1 cellular context compared by ENCODE assay signal in genomic region chr12:89166525-89166934, GRCh38.
TF ChIP-seq lines count a peak whose summit lies in the region.

No MANE protein-coding gene starts in this region.

TF ChIP-seq in WTC11, 78 proteins besides CTCF, POLR2A, EP300 and RAD21 (continued from another document):
- no peak for TF ChIP-seq PREB (CRISPR knock-in tag; IDR thresholded peaks at IDR 0.05; ENCODE audit: borderline replicate concordance)
- TF ChIP-seq E2F5 (CRISPR knock-in tag; IDR thresholded peaks at IDR 0.05): no peak
- TF ChIP-seq CBFB (CRISPR knock-in tag; IDR thresholded peaks at IDR 0.05; ENCODE audit: low read depth): no peak
- TF ChIP-seq TP53 (CRISPR knock-in tag; IDR thresholded peaks at IDR 0.05): no peak
- TF ChIP-seq MYBL2 (CRISPR knock-in tag; IDR thresholded peaks at IDR 0.05): no peak
- TF ChIP-seq OVOL2 (CRISPR knock-in tag; IDR thresholded peaks at IDR 0.05; ENCODE audit: borderline replicate concordance): no peak
- no peak for TF ChIP-seq ZNF512 (CRISPR knock-in tag; IDR thresholded peaks at IDR 0.05; ENCODE audit: borderline replicate concordance)
- TF ChIP-seq ZNF263 (CRISPR knock-in tag; IDR thresholded peaks at IDR 0.05; ENCODE audit: low read depth): no peak
- no peak for TF ChIP-seq NR1H2 (CRISPR knock-in tag; IDR thresholded peaks at IDR 0.05)
